ENCODE assay signal across 8 cellular contexts in genomic region chr12:100058482-100059029, GRCh38.
DNase-seq lines count a peak whose midpoint lies in the region; ATAC-seq and TF ChIP-seq lines count a peak whose summit lies in the region.

No MANE protein-coding gene starts in this region.

- H3K9me3 ChIP-seq in H9 (ENCODE audit: control insufficient read depth, low read depth, low read length) = no peaks in the 10 kb centered on the region

- H3K4me2 ChIP-seq in H9 (ENCODE audit: insufficient read depth, insufficient read length, low read length) = no peak overlapping the region

- no peak overlapping the region for H4K8ac ChIP-seq in H9 (replicated peaks; ENCODE audit: insufficient read length, low read depth, low read length)

- no peaks in the 10 kb centered on the region for H4K20me1 ChIP-seq in H9 (ENCODE audit: control insufficient read depth, insufficient read depth, insufficient read length)

- no peaks in the 10 kb centered on the region for H3K4me1 Mint-ChIP-seq in H9
- no peaks in the 10 kb centered on the region for H3K4me1 Mint-ChIP-seq in activated naive CD8-positive, alpha-beta T cell treated with anti-CD3 and anti-CD28 coated beads, Interleukin-2, amount 50 U/mL, for 24 hours

- H3K27ac ChIP-seq in H9 (ENCODE audit: insufficient read length, low read depth, low read length) = no peak overlapping the region

- ATAC-seq in GM18907 (IDR thresholded peaks at IDR 0.05; ENCODE audit: unreplicated experiment) (peak; percentile 65), HG03460 (IDR thresholded peaks at IDR 0.05; ENCODE audit: unreplicated experiment) (peak; percentile 65)
- ATAC-seq in activated naive CD8-positive, alpha-beta T cell treated with anti-CD3 and anti-CD28 coated beads, Interleukin-2, amount 50 U/mL, for 24 hours = no peak

- H3K23me2 ChIP-seq in H9 (ENCODE audit: insufficient read length, low read depth, low read length, poor library complexity, severe bottlenecking) = no peaks in the 10 kb centered on the region

- no peak overlapping the region for H2AK5ac ChIP-seq in H9 (ENCODE audit: insufficient read length, low read length)

- no peak overlapping the region for H4K91ac ChIP-seq in H9 (ENCODE audit: insufficient read length, low read depth, low read length)

- no peak overlapping the region for H2AFZ ChIP-seq in H9 (ENCODE audit: low read length)

- H2BK12ac ChIP-seq in H9 (ENCODE audit: insufficient read length, low read depth, low read length) = no peak overlapping the region

- H3K27ac Mint-ChIP-seq in H9 = no peak overlapping the region
- no peak overlapping the region for H3K27ac Mint-ChIP-seq in activated naive CD8-positive, alpha-beta T cell treated with anti-CD3 and anti-CD28 coated beads, Interleukin-2, amount 50 U/mL, for 24 hours

- H4K5ac ChIP-seq in H9 (ENCODE audit: insufficient read length, low read depth, low read length) = no peak overlapping the region

- H3K18ac ChIP-seq in H9 (ENCODE audit: insufficient read length, low read depth, low read length) = no peak overlapping the region

- no peak overlapping the region for H3K56ac ChIP-seq in H9 (ENCODE audit: insufficient read length, low read depth, low read length)

- H3K27me3 ChIP-seq in H9 (ENCODE audit: insufficient read depth, low read length) = no peaks in the 10 kb centered on the region

- DNase-seq in T47D (ENCODE audit: low read depth in 1 of 2, low spot score in 1 of 2) (peak; percentile 14 to 57), pulmonary artery endothelial cell (ENCODE audit: low read depth, low spot score) (peak; percentile 89), cardiac septum (ENCODE audit: low spot score) (no peak), H9 (no peak)
- no peak for DNase-seq in stimulated activated CD4-positive, alpha-beta T cell treated with anti-CD3 and anti-CD28 coated beads, Interleukin-4, amount 100 ng/mL, for 1 hour
- DNase-seq in activated naive CD8-positive, alpha-beta T cell treated with anti-CD3 and anti-CD28 coated beads, Interleukin-2, amount 50 U/mL, for 24 hours = no peak

- H2BK15ac ChIP-seq in H9 (ENCODE audit: low read depth, low read length) = no peak overlapping the region

- H2BK120ac ChIP-seq in H9 (ENCODE audit: low read depth, low read length, poor library complexity, severe bottlenecking) = no peak overlapping the region

- H2BK20ac ChIP-seq in H9 (ENCODE audit: low read depth, low read length, poor library complexity, severe bottlenecking) = no peak overlapping the region

- no peaks in the 10 kb centered on the region for H3K4me1 ChIP-seq in H9 (ENCODE audit: insufficient read depth, low read length)

- H3K79me1 ChIP-seq in H9 (ENCODE audit: insufficient read depth, low read depth, low read length, poor library complexity, severe bottlenecking) = peaks cover 2% of the 10 kb centered on the region

- no CpG with 5 or more reads among the region's 3 CpGs for WGBS in H9 (ENCODE audit: extremely low coverage, insufficient read length, low lambda C conversion rate)

- TF ChIP-seq CTCF in H9 (conservative IDR thresholded peaks at IDR 0.05) = no peak

- H2BK5ac ChIP-seq in H9 (ENCODE audit: insufficient read length, low read length) = no peak overlapping the region

- intact Hi-C loops in cardiac septum (cut with DNase I) = no loop called here

- H3K4ac ChIP-seq in H9 (ENCODE audit: low read depth, low read length) = no peak overlapping the region

- no peak overlapping the region for H3K4me3 Mint-ChIP-seq in H9
- no peak overlapping the region for H3K4me3 Mint-ChIP-seq in activated naive CD8-positive, alpha-beta T cell treated with anti-CD3 and anti-CD28 coated beads, Interleukin-2, amount 50 U/mL, for 24 hours

- in situ Hi-C loops in T47D (cut with HindIII; ENCODE audit: low pct_unique_long_range_greater_than_20kb, low sequenced_read_pairs) = no loop called here

- H3T11ph ChIP-seq in H9 (ENCODE audit: low read length) = no peak overlapping the region

- no peaks in the 10 kb centered on the region for H3K79me2 ChIP-seq in H9 (ENCODE audit: insufficient read depth, low read length)

- no peak overlapping the region for H3K14ac ChIP-seq in H9 (ENCODE audit: insufficient read depth, low read length)

- H3K23ac ChIP-seq in H9 (ENCODE audit: insufficient read length, low read depth, low read length) = no peak overlapping the region

- no peaks in the 10 kb centered on the region for H3K9me3 Mint-ChIP-seq in H9
- no peaks in the 10 kb centered on the region for H3K9me3 Mint-ChIP-seq in activated naive CD8-positive, alpha-beta T cell treated with anti-CD3 and anti-CD28 coated beads, Interleukin-2, amount 50 U/mL, for 24 hours

- peaks cover 3 to 40% (median 22%) of the 10 kb centered on the region in 3 experiments; a peak in 5 of 7 replicates for H3K36me3 Mint-ChIP-seq in H9 (ENCODE audit: insufficient read depth in 1 of 3, low read depth in 3 of 3)
- peaks cover 44% of the 10 kb centered on the region for H3K36me3 Mint-ChIP-seq in activated naive CD8-positive, alpha-beta T cell treated with anti-CD3 and anti-CD28 coated beads, Interleukin-2, amount 50 U/mL, for 24 hours (ENCODE audit: low read depth)

- H3K9ac ChIP-seq in H9 (ENCODE audit: extremely low read depth, insufficient read length, low read length) = no peak overlapping the region

- no peaks in the 10 kb centered on the region for H3K27me3 Mint-ChIP-seq in H9 (ENCODE audit: low read depth)
- H3K27me3 Mint-ChIP-seq in activated naive CD8-positive, alpha-beta T cell treated with anti-CD3 and anti-CD28 coated beads, Interleukin-2, amount 50 U/mL, for 24 hours = no peaks in the 10 kb centered on the region

Comparison
In these comparisons a context has a peak if more than half of its experiments do, and no peak if none do; other contexts are left out.
1. DNase-seq: peak in T47D (2 of 2) and pulmonary artery endothelial cell (single experiment); none in cardiac septum (single experiment), H9 (single experiment), stimulated activated CD4-positive, alpha-beta T cell treated with anti-CD3 and anti-CD28 coated beads, Interleukin-4, amount 100 ng/mL, for 1 hour (single experiment) and activated naive CD8-positive, alpha-beta T cell treated with anti-CD3 and anti-CD28 coated beads, Interleukin-2, amount 50 U/mL, for 24 hours (single experiment).